Comparison of ENCODE assay signal across 8 cellular contexts in the genomic region with DNA sequence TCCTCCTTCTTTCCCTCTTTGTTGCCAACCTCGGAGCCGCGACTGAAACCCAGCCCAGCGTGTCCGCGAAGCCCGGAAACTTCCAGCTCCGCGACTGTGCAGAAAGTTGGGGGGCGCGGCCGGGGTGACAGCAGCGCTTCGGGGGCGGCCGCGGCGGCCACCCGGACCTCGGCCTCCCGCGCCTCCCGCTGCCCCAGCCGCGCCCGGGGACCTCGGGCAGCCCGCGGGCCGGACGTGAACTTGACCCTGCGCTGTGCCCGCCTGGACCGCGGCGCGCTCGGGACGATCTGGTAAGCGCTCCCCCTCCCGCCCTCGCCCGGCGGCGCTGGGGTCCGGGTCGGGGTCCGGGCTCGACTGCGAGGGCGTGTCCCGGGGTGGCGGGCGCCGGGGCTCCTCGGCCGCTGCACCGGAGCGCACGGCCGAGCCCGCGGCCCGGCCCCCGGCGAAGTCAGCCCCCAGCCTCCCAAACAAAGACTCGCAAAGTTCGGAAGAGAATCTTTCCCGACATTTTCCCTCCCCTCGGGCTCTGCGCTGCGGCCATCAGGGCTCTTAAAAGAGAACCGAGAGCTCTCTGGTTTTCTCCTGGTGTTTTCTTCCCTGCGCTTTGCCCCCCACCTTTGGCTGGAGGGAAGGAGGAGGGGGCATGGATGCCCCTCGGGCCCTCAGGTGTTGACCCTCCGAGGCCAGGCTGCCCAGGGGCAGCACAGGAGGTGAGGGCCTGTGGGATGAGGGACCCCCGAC.
DNase-seq lines count a peak whose midpoint lies in the region; ATAC-seq lines count a peak whose summit lies in the region.

No MANE protein-coding gene starts in this region.

- H3K4me1 Mint-ChIP-seq in activated CD4-positive, alpha-beta T cell treated with anti-CD3 and anti-CD28 coated beads, Interleukin-2, amount 10 ng/mL, durations not matched to agents 7 days and 5 days: peaks cover 17% of the 10 kb centered on the region
- peaks cover 22 to 37% of the 10 kb centered on the region in 2 donors for H3K4me1 Mint-ChIP-seq in stimulated activated naive B cell treated with anti-CD40 and anti-IgM and Interleukin-4, amounts not matched to agents 10 μg/mL and 1 μg/mL and 100 μg/mL, for 72 hours

- POLR2A ChIA-PET in activated CD4-positive, alpha-beta T cell treated with anti-CD3 and anti-CD28 coated beads, Interleukin-2, amount 10 ng/mL, durations not matched to agents 7 days and 5 days (lab: Charles Lee): interaction anchor here (0.6 kb wide), 1 partner anchor 27 kb away, joined by 3 read pairs; no protein-coding TSS in a partner anchor

- peak overlapping the region; percentile 75 for H3K4me3 Mint-ChIP-seq in activated CD4-positive, alpha-beta T cell treated with anti-CD3 and anti-CD28 coated beads, Interleukin-2, amount 10 ng/mL, durations not matched to agents 7 days and 5 days
- peak overlapping the region; percentile 85 to 86 for H3K4me3 Mint-ChIP-seq in stimulated activated naive B cell treated with anti-CD40 and anti-IgM and Interleukin-4, amounts not matched to agents 10 μg/mL and 1 μg/mL and 100 μg/mL, for 72 hours

- DNase-seq in activated CD4-positive, alpha-beta T cell treated with anti-CD3 and anti-CD28 coated beads, Interleukin-2, amount 10 ng/mL, durations not matched to agents 7 days and 5 days: peak; percentile 37
- DNase-seq in activated CD4-positive, alpha-beta T cell treated with anti-CD3 and anti-CD28 coated beads, Interleukin-2, amount 50 U/mL, for 1 hour: no peak
- DNase-seq in caudate nucleus (lab: John Stamatoyannopoulos, UW): peak in 1 of 61 donors; percentile 54
- peak; percentile 79 for DNase-seq in left kidney (ENCODE audit: low read depth, low spot score)
- DNase-seq in stimulated activated naive B cell treated with anti-CD40 and anti-IgM and Interleukin-4, amounts not matched to agents 10 μg/mL and 1 μg/mL and 100 μg/mL, for 72 hours: no peak
- DNase-seq in NAMALWA (ENCODE audit: low spot score): no peak

- H3K27ac ChIP-seq in caudate nucleus (ENCODE audit: low read depth, low read length): peak overlapping the region; percentile 96

- peak overlapping the region; percentile 85 for H3K27ac Mint-ChIP-seq in activated CD4-positive, alpha-beta T cell treated with anti-CD3 and anti-CD28 coated beads, Interleukin-2, amount 10 ng/mL, durations not matched to agents 7 days and 5 days
- peak overlapping the region; percentile 92 for H3K27ac Mint-ChIP-seq in stimulated activated naive B cell treated with anti-CD40 and anti-IgM and Interleukin-4, amounts not matched to agents 10 μg/mL and 1 μg/mL and 100 μg/mL, for 72 hours

- peaks cover 2% of the 10 kb centered on the region for H3K27me3 Mint-ChIP-seq in activated CD4-positive, alpha-beta T cell treated with anti-CD3 and anti-CD28 coated beads, Interleukin-2, amount 10 ng/mL, durations not matched to agents 7 days and 5 days
- no peaks in the 10 kb centered on the region for H3K27me3 Mint-ChIP-seq in stimulated activated naive B cell treated with anti-CD40 and anti-IgM and Interleukin-4, amounts not matched to agents 10 μg/mL and 1 μg/mL and 100 μg/mL, for 72 hours

- H3K9me3 Mint-ChIP-seq in activated CD4-positive, alpha-beta T cell treated with anti-CD3 and anti-CD28 coated beads, Interleukin-2, amount 10 ng/mL, durations not matched to agents 7 days and 5 days: no peaks in the 10 kb centered on the region
- H3K9me3 Mint-ChIP-seq in stimulated activated naive B cell treated with anti-CD40 and anti-IgM and Interleukin-4, amounts not matched to agents 10 μg/mL and 1 μg/mL and 100 μg/mL, for 72 hours: no peaks in the 10 kb centered on the region

- peak; percentile 41 to 51 for ATAC-seq in stimulated activated naive B cell treated with anti-CD40 and anti-IgM and Interleukin-4, amounts not matched to agents 10 μg/mL and 1 μg/mL and 100 μg/mL, for 72 hours (replicated peaks)
- ATAC-seq in HG03378 (IDR thresholded peaks at IDR 0.05; ENCODE audit: unreplicated experiment) (no peak), HG03565 (IDR thresholded peaks at IDR 0.05; ENCODE audit: unreplicated experiment) (no peak)

- no peaks in the 10 kb centered on the region for H3K36me3 Mint-ChIP-seq in activated CD4-positive, alpha-beta T cell treated with anti-CD3 and anti-CD28 coated beads, Interleukin-2, amount 10 ng/mL, durations not matched to agents 7 days and 5 days (ENCODE audit: low read depth)
- H3K36me3 Mint-ChIP-seq in stimulated activated naive B cell treated with anti-CD40 and anti-IgM and Interleukin-4, amounts not matched to agents 10 μg/mL and 1 μg/mL and 100 μg/mL, for 72 hours: no peaks in the 10 kb centered on the region

- CTCF ChIA-PET in activated CD4-positive, alpha-beta T cell treated with anti-CD3 and anti-CD28 coated beads, Interleukin-2, amount 10 ng/mL, durations not matched to agents 7 days and 5 days (lab: Charles Lee): no interaction called here

Comparison
In these comparisons a context has a peak if more than half of its experiments do, and no peak if none do; other contexts are left out.
1. DNase-seq: peak in activated CD4-positive, alpha-beta T cell treated with anti-CD3 and anti-CD28 coated beads, Interleukin-2, amount 10 ng/mL, durations not matched to agents 7 days and 5 days (single experiment) and left kidney (single experiment); none in activated CD4-positive, alpha-beta T cell treated with anti-CD3 and anti-CD28 coated beads, Interleukin-2, amount 50 U/mL, for 1 hour (single experiment), stimulated activated naive B cell treated with anti-CD40 and anti-IgM and Interleukin-4, amounts not matched to agents 10 μg/mL and 1 μg/mL and 100 μg/mL, for 72 hours (single experiment) and NAMALWA (single experiment).
2. ATAC-seq: peak in stimulated activated naive B cell treated with anti-CD40 and anti-IgM and Interleukin-4, amounts not matched to agents 10 μg/mL and 1 μg/mL and 100 μg/mL, for 72 hours (2 of 2); none in HG03378 (single experiment) and HG03565 (single experiment).